In the genomic region with DNA sequence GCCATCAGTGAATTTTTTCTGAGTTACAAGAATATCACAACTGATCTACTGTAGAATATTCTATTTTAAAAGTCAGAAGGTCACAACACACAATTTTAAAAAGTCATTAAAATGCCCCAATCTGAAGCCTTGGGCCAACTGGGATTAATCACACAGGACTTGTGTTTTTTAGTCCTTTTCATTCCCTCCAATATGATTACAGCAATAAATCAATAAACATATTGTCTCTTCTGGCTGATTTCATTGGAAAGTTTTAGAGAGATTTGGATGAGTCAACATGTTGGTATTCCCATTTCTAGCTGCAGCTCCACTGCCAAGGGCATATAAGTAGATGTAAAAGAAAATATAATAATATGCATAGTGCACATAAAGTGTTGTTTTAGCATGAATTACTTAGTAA, we compare ENCODE assay signal across 11 cellular contexts.
A peak's percentile ranks its signal among the peaks of the same experiment; 100 is the strongest.
DNase-seq lines count a peak whose midpoint lies in the region; ATAC-seq and TF ChIP-seq lines count a peak whose summit lies in the region.
"Had no signal": no experiment of that assay in that cellular context is flagged by ENCODE, and none has a peak within 500 bp of the region (broad histone marks: within the 10 kb centered on the region; RNA-seq: fewer than 3 reads in every experiment).

No MANE protein-coding gene starts in this region.

- H3K36me3 ChIP-seq in GM23248 (ENCODE audit: low read depth) (no peaks in the 10 kb centered on the region), RWPE2 (ENCODE audit: low read depth) (no peaks in the 10 kb centered on the region), vagina (no peaks in the 10 kb centered on the region), H7 (replicated peaks; ENCODE audit: control insufficient read depth, insufficient read depth, low read length) (no peaks in the 10 kb centered on the region)

- no peak overlapping the region for H3K4me3 Mint-ChIP-seq in stimulated activated effector memory CD8-positive, alpha-beta T cell treated with anti-CD3 and anti-CD28 coated beads, Interleukin-12 subunit alpha, Interleukin-12 subunit beta, amount 100 ng/mL, for 72 hours
- H3K4me3 Mint-ChIP-seq: activated naive CD8-positive, alpha-beta T cell; nephron progenitor cell had no signal

- H3K4me3 ChIP-seq in GM23248, result no peak overlapping the region
- H3K4me3 ChIP-seq in RWPE2 (ENCODE audit: severe bottlenecking), result no peak overlapping the region
- no peak overlapping the region for H3K4me3 ChIP-seq in epithelial cell of esophagus (ENCODE audit: low read length)
- H3K4me3 ChIP-seq in vagina, result no peak overlapping the region
- H3K4me3 ChIP-seq in H7 (ENCODE audit: insufficient read depth, low read depth, low read length), result no peak overlapping the region

- no peaks in the 10 kb centered on the region for H4K20me1 ChIP-seq in GM23248 (ENCODE audit: insufficient read depth)

- H3K9ac ChIP-seq in GM23248, result no peak overlapping the region

- peak overlapping the region; percentile 30 for H3K27ac Mint-ChIP-seq in stimulated activated effector memory CD8-positive, alpha-beta T cell treated with anti-CD3 and anti-CD28 coated beads, Interleukin-12 subunit alpha, Interleukin-12 subunit beta, amount 100 ng/mL, for 72 hours
- H3K27ac Mint-ChIP-seq: activated naive CD8-positive, alpha-beta T cell; nephron progenitor cell had no signal

- peak; percentile 64 for ATAC-seq in RWPE2 (ENCODE audit: low read depth)
- no peak for ATAC-seq in stimulated activated effector memory CD8-positive, alpha-beta T cell treated with anti-CD3 and anti-CD28 coated beads, Interleukin-12 subunit alpha, Interleukin-12 subunit beta, amount 100 ng/mL, for 72 hours

- H3K27me3 ChIP-seq in GM23248 (replicated peaks; ENCODE audit: insufficient read depth), result no peaks in the 10 kb centered on the region
- no peaks in the 10 kb centered on the region for H3K27me3 ChIP-seq in RWPE2 (ENCODE audit: insufficient read depth, poor library complexity, severe bottlenecking)
- no peaks in the 10 kb centered on the region for H3K27me3 ChIP-seq in vagina
- peaks cover 8% of the 10 kb centered on the region for H3K27me3 ChIP-seq in H7 (ENCODE audit: control insufficient read depth, insufficient read depth, low read length)

- no peaks in the 10 kb centered on the region for H3K9me2 ChIP-seq in GM23248 (ENCODE audit: insufficient read depth)

- H3K9me3 Mint-ChIP-seq in stimulated activated effector memory CD8-positive, alpha-beta T cell treated with anti-CD3 and anti-CD28 coated beads, Interleukin-12 subunit alpha, Interleukin-12 subunit beta, amount 100 ng/mL, for 72 hours, result no peaks in the 10 kb centered on the region
- H3K9me3 Mint-ChIP-seq: nephron progenitor cell had no signal

- H3K79me2 ChIP-seq in GM23248 (ENCODE audit: insufficient read depth), result no peaks in the 10 kb centered on the region

- no peak overlapping the region for H2AFZ ChIP-seq in GM23248

- no peak overlapping the region for H3K4me2 ChIP-seq in GM23248 (ENCODE audit: unreplicated experiment)

- peaks cover 40% of the 10 kb centered on the region for H3K4me1 ChIP-seq in GM23248 (ENCODE audit: insufficient read depth)
- peaks cover 8% of the 10 kb centered on the region for H3K4me1 ChIP-seq in RWPE2 (ENCODE audit: insufficient read depth, poor library complexity, severe bottlenecking)
- peaks cover 48% of the 10 kb centered on the region for H3K4me1 ChIP-seq in vagina

- TF ChIP-seq CTCF in RWPE2 (IDR thresholded peaks at IDR 0.05; ENCODE audit: poor library complexity, severe bottlenecking), result no peak
- no peak for TF ChIP-seq CTCF in epithelial cell of esophagus (IDR thresholded peaks at IDR 0.05; ENCODE audit: insufficient read depth, low read depth, low read length, missing control alignments)
- TF ChIP-seq CTCF in vagina (IDR thresholded peaks at IDR 0.05), result no peak

- H3K9me3 ChIP-seq in GM23248 (ENCODE audit: low read depth), result no peaks in the 10 kb centered on the region
- H3K9me3 ChIP-seq in RWPE2 (ENCODE audit: severe bottlenecking), result no peaks in the 10 kb centered on the region
- no peaks in the 10 kb centered on the region for H3K9me3 ChIP-seq in vagina

- in situ Hi-C loops in GM23248 (cut with MboI), result no loop called here

- peaks cover 38% of the 10 kb centered on the region for H3F3A ChIP-seq in GM23248 (ENCODE audit: insufficient read depth)

- peak; percentile 69 for DNase-seq in GM23248
- DNase-seq in RWPE2 (ENCODE audit: low spot score), result no peak
- peak; percentile 53 for DNase-seq in epithelial cell of esophagus (ENCODE audit: low read depth)
- DNase-seq in stimulated activated effector memory CD8-positive, alpha-beta T cell treated with anti-CD3 and anti-CD28 coated beads, Interleukin-12 subunit alpha, Interleukin-12 subunit beta, amount 100 ng/mL, for 72 hours (ENCODE audit: low spot score in 2 of 2), result no peak
- no peak for DNase-seq in vagina (ENCODE audit: extremely low spot score in 2 of 2)
- DNase-seq in H7, result no peak
- no peak for DNase-seq in NCI-H1694 treated with DMSO at 0.1 percent for 48 hours (lab: John Stamatoyannopoulos, UW)
- DNase-seq: DMS79 treated with DMSO at 0.1 percent for 48 hours, kidney, nephron progenitor cell had no signal

- intact Hi-C loops in vagina (cut with DNase I), result no loop called here

- peaks cover 68% of the 10 kb centered on the region for H3K4me1 Mint-ChIP-seq in stimulated activated effector memory CD8-positive, alpha-beta T cell treated with anti-CD3 and anti-CD28 coated beads, Interleukin-12 subunit alpha, Interleukin-12 subunit beta, amount 100 ng/mL, for 72 hours
- H3K4me1 Mint-ChIP-seq: nephron progenitor cell had no signal

- no peak overlapping the region for H3K27ac ChIP-seq in GM23248
- no peak overlapping the region for H3K27ac ChIP-seq in RWPE2 (ENCODE audit: poor library complexity, severe bottlenecking)
- no peak overlapping the region for H3K27ac ChIP-seq in vagina

- no peak for TF ChIP-seq POLR2A in vagina (IDR thresholded peaks at IDR 0.05)

- H3K36me3 Mint-ChIP-seq in stimulated activated effector memory CD8-positive, alpha-beta T cell treated with anti-CD3 and anti-CD28 coated beads, Interleukin-12 subunit alpha, Interleukin-12 subunit beta, amount 100 ng/mL, for 72 hours, result peaks cover 61% of the 10 kb centered on the region
- H3K36me3 Mint-ChIP-seq: activated naive CD8-positive, alpha-beta T cell had no signal

Comparison
In these comparisons a context has a peak if more than half of its experiments do, and no peak if none do; other contexts are left out.
1. DNase-seq: peak in GM23248 (single experiment) and epithelial cell of esophagus (single experiment); none in RWPE2 (single experiment), stimulated activated effector memory CD8-positive, alpha-beta T cell treated with anti-CD3 and anti-CD28 coated beads, Interleukin-12 subunit alpha, Interleukin-12 subunit beta, amount 100 ng/mL, for 72 hours (0 of 2), vagina (0 of 2), H7 (single experiment) and NCI-H1694 treated with DMSO at 0.1 percent for 48 hours (single experiment).